Comparison of ENCODE assay signal across 8 cellular contexts in genomic region chr1:11478571-11479374, GRCh38. TPM values are rescaled to one million over a fixed set of nuclear protein-coding genes. Genes with fewer than 3 reads are reported as not detected.
DNase-seq lines count a peak whose midpoint lies in the region; ATAC-seq, FAIRE-seq and TF ChIP-seq lines count a peak whose summit lies in the region.

A gene with protein sequence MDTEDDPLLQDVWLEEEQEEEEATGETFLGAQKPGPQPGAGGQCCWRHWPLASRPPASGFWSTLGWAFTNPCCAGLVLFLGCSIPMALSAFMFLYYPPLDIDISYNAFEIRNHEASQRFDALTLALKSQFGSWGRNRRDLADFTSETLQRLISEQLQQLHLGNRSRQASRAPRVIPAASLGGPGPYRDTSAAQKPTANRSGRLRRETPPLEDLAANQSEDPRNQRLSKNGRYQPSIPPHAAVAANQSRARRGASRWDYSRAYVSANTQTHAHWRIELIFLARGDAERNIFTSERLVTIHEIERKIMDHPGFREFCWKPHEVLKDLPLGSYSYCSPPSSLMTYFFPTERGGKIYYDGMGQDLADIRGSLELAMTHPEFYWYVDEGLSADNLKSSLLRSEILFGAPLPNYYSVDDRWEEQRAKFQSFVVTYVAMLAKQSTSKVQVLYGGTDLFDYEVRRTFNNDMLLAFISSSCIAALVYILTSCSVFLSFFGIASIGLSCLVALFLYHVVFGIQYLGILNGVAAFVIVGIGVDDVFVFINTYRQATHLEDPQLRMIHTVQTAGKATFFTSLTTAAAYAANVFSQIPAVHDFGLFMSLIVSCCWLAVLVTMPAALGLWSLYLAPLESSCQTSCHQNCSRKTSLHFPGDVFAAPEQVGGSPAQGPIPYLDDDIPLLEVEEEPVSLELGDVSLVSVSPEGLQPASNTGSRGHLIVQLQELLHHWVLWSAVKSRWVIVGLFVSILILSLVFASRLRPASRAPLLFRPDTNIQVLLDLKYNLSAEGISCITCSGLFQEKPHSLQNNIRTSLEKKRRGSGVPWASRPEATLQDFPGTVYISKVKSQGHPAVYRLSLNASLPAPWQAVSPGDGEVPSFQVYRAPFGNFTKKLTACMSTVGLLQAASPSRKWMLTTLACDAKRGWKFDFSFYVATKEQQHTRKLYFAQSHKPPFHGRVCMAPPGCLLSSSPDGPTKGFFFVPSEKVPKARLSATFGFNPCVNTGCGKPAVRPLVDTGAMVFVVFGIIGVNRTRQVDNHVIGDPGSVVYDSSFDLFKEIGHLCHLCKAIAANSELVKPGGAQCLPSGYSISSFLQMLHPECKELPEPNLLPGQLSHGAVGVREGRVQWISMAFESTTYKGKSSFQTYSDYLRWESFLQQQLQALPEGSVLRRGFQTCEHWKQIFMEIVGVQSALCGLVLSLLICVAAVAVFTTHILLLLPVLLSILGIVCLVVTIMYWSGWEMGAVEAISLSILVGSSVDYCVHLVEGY (N-terminal part only) (plus strand): TSS chr1:11479155. CDS start chr1:11500993, 21,838 bp downstream.

- peak in 2 of 3 experiments; percentile 29 to 36 for TF ChIP-seq CTCF in esophagus muscularis mucosa (IDR thresholded peaks at IDR 0.05)
- TF ChIP-seq CTCF in natural killer cell (IDR thresholded peaks at IDR 0.05) = peak; percentile 38

- no peaks in the 10 kb centered on the region for H3K9me3 ChIP-seq in NT2/D1 (ENCODE audit: insufficient read depth, low read length)
- no peaks in the 10 kb centered on the region for H3K9me3 ChIP-seq in esophagus muscularis mucosa

- ATAC-seq in GM19324 (IDR thresholded peaks at IDR 0.05; ENCODE audit: low FRiP score, unreplicated experiment) = peak; percentile 77
- ATAC-seq in natural killer cell = peak; percentile 87 to 96 (median 91)

- peak within 1 kb of the TSS; percentile 62 for H3K4me3 Mint-ChIP-seq in activated T-cell treated with anti-CD3 and anti-CD28 coated beads, Interleukin-2, amount 50 U/mL, for 24 hours
- H3K4me3 Mint-ChIP-seq in natural killer cell = peak within 1 kb of the TSS; percentile 82

- H3K27me3 Mint-ChIP-seq in activated T-cell treated with anti-CD3 and anti-CD28 coated beads, Interleukin-2, amount 50 U/mL, for 24 hours = peaks cover 69% of the 10 kb centered on the region
- peaks cover 29 to 33% of the 10 kb centered on the region in 2 donors for H3K27me3 Mint-ChIP-seq in natural killer cell (ENCODE audit: low read depth in 2 of 2)

- no peak for TF ChIP-seq EP300 in esophagus muscularis mucosa (IDR thresholded peaks at IDR 0.05)

- peaks cover 9% of the 10 kb centered on the region for H3K4me1 Mint-ChIP-seq in activated T-cell treated with anti-CD3 and anti-CD28 coated beads, Interleukin-2, amount 50 U/mL, for 24 hours (ENCODE audit: low read depth)
- peaks cover 5 to 13% of the 10 kb centered on the region in 2 donors for H3K4me1 Mint-ChIP-seq in natural killer cell

- peak within 1 kb of the TSS; percentile 72 for H3K4me3 ChIP-seq in NT2/D1 (ENCODE audit: insufficient read length, low read depth)
- peak within 1 kb of the TSS; percentile 49 to 59 (median 52) for H3K4me3 ChIP-seq in esophagus muscularis mucosa

- peak; percentile 20 to 90 (median 78) for DNase-seq in C1 segment of cervical spinal cord (lab: John Stamatoyannopoulos, UW)
- peak; percentile 83 for DNase-seq in HTR-8/SVneo (ENCODE audit: insufficient read length, low spot score)
- DNase-seq in NT2/D1 (ENCODE audit: low read depth, low spot score) = peak; percentile 66
- peak; percentile 84 for DNase-seq in activated T-cell treated with anti-CD3 and anti-CD28 coated beads, Interleukin-2, amount 50 U/mL, for 24 hours
- DNase-seq in esophagus muscularis mucosa (ENCODE audit: extremely low spot score) = no peak
- peak; percentile 60 for DNase-seq in natural killer cell
- DNase-seq in stimulated activated naive CD4-positive, alpha-beta T cell treated with Interleukin-2 at 50 U/mL for 16 hours (lab: John Stamatoyannopoulos, UW) = peak; percentile 65

- H3K36me3 ChIP-seq in NT2/D1 (ENCODE audit: insufficient read depth, insufficient read length, low read length) (no peaks in the 10 kb centered on the region), esophagus muscularis mucosa (no peaks in the 10 kb centered on the region)

- H3K27ac Mint-ChIP-seq in activated T-cell treated with anti-CD3 and anti-CD28 coated beads, Interleukin-2, amount 50 U/mL, for 24 hours = no peak within 1 kb of the TSS
- no peak within 1 kb of the TSS for H3K27ac Mint-ChIP-seq in natural killer cell

- H3K9ac ChIP-seq in NT2/D1 (ENCODE audit: insufficient read length, low read depth) = peak within 1 kb of the TSS; percentile 82

- intact Hi-C loops in esophagus muscularis mucosa (cut with DNase I) (no loop called here), natural killer cell (cut with micrococcal nuclease) (loop anchor here (5.0 kb wide), 1 partner anchor 141 kb away; no protein-coding TSS in a partner anchor)

- no peaks in the 10 kb centered on the region for H3K9me3 Mint-ChIP-seq in activated T-cell treated with anti-CD3 and anti-CD28 coated beads, Interleukin-2, amount 50 U/mL, for 24 hours
- no peaks in the 10 kb centered on the region for H3K9me3 Mint-ChIP-seq in natural killer cell

- peaks cover 43% of the 10 kb centered on the region for H3K27me3 ChIP-seq in NT2/D1 (ENCODE audit: insufficient read depth, insufficient read length)
- H3K27me3 ChIP-seq in esophagus muscularis mucosa = peaks cover 0 to 99% (median 45%) of the 10 kb centered on the region in 4 donors

- peak; percentile 23 for FAIRE-seq in HTR-8/SVneo (lab: Jason Lieb, UNC)

- H3K4me1 ChIP-seq in NT2/D1 (ENCODE audit: insufficient read depth, insufficient read length) = peaks cover 4% of the 10 kb centered on the region
- peaks cover 16 to 24% (median 20%) of the 10 kb centered on the region in 4 donors for H3K4me1 ChIP-seq in esophagus muscularis mucosa

- TF ChIP-seq POLR2A in esophagus muscularis mucosa (IDR thresholded peaks at IDR 0.05; ENCODE audit: low read depth) = no peak

- no peak within 1 kb of the TSS for H3K27ac ChIP-seq in esophagus muscularis mucosa (replicated peaks in 1 of 4)

- WGBS in esophagus muscularis mucosa = 0% methylated on average over 7 of the region's 96 CpGs

- no peaks in the 10 kb centered on the region for H3K36me3 Mint-ChIP-seq in activated T-cell treated with anti-CD3 and anti-CD28 coated beads, Interleukin-2, amount 50 U/mL, for 24 hours (ENCODE audit: low read depth)
- H3K36me3 Mint-ChIP-seq in natural killer cell = no peaks in the 10 kb centered on the region

RNA-seq across cellular contexts. Expression of the gene that starts here (rescaled TPM):
- total RNA-seq in esophagus muscularis mucosa = not detected
- under 1 TPM; 0.24 to 0.68 (median 0.60) TPM for total RNA-seq in natural killer cell

Comparison
In these comparisons a context has a peak if more than half of its experiments do, and no peak if none do; other contexts are left out.
1. Peak in DNase-seq and ATAC-seq in natural killer cell; RNA of the gene not detected or under 1 TPM.